Comparison of ENCODE assay signal across 10 cellular contexts in genomic region chr19:53463263-53463662, GRCh38. TPM values are rescaled to one million over a fixed set of nuclear protein-coding genes. Genes with fewer than 3 reads are reported as not detected.
DNase-seq lines count a peak whose midpoint lies in the region; ATAC-seq and TF ChIP-seq lines count a peak whose summit lies in the region.
"Had no signal": no experiment of that assay in that cellular context is flagged by ENCODE, and none has a peak within 500 bp of the region (broad histone marks: within the 10 kb centered on the region; RNA-seq: fewer than 3 reads in every experiment).

No MANE protein-coding gene starts in this region.

- no peak for DNase-seq in CD14-positive monocyte (ENCODE audit: low spot score)
- DNase-seq in NCI-H69 (lab: John Stamatoyannopoulos, UW): peak; percentile 19
- peak; percentile 39 for DNase-seq in neuronal stem cell (ENCODE audit: low spot score)
- no peak for DNase-seq in NK-92 (lab: John Stamatoyannopoulos, UW; ENCODE audit: unreplicated experiment)
- no peak for DNase-seq in activated effector memory CD4-positive, alpha-beta T cell treated with anti-CD3 and anti-CD28 coated beads, Interleukin-2, amount 50 U/mL, for 16 hours
- DNase-seq in SHP77 (lab: John Stamatoyannopoulos, UW): no peak

- no peak overlapping the region for H3K4me2 ChIP-seq in neuronal stem cell (ENCODE audit: insufficient read depth, low read length, poor library complexity, severe bottlenecking)
- H3K4me2 ChIP-seq: KMS-11 had no signal

- no peak overlapping the region for H3K14ac ChIP-seq in neuronal stem cell (ENCODE audit: low read length)

- TF ChIP-seq EP300 in gastroesophageal sphincter (IDR thresholded peaks at IDR 0.05): no peak

- H3K27ac ChIP-seq in gastroesophageal sphincter (peak overlapping the region in 2 of 4 donors; percentile 40 to 61), neuronal stem cell (replicated peaks; ENCODE audit: low read length) (peak overlapping the region; percentile 53)
- H3K27ac ChIP-seq: KMS-11 had no signal

- no peak overlapping the region for H3K4ac ChIP-seq in neuronal stem cell (ENCODE audit: low read length)

- no peak overlapping the region for H2BK5ac ChIP-seq in neuronal stem cell (ENCODE audit: low read length)

- H3K27me3 ChIP-seq in gastroesophageal sphincter (peaks cover 31% of the 10 kb centered on the region), neuronal stem cell (ENCODE audit: control insufficient read depth in 3 of 3, insufficient read depth in 3 of 3, low read depth in 1 of 3, low read length in 3 of 3) (no peaks in the 10 kb centered on the region)

- H3K27ac Mint-ChIP-seq in CD14-positive monocyte: no peak overlapping the region

- H3K4me1 ChIP-seq in gastroesophageal sphincter (peaks cover 0 to 12% (median 0%) of the 10 kb centered on the region in 3 donors), neuronal stem cell (ENCODE audit: control insufficient read depth in 2 of 2, insufficient read depth in 1 of 2, low read depth in 1 of 2, low read length in 2 of 2) (no peaks in the 10 kb centered on the region)
- H3K4me1 ChIP-seq: HAP-1 had no signal

- no peak overlapping the region for H3K18ac ChIP-seq in neuronal stem cell (ENCODE audit: low read length)

- H2BK120ac ChIP-seq in neuronal stem cell (ENCODE audit: low read depth, low read length): no peak overlapping the region

- H3K36me3 Mint-ChIP-seq in CD14-positive monocyte: peaks cover 0 to 8% of the 10 kb centered on the region in 2 donors

- ATAC-seq in gastroesophageal sphincter: peak; percentile 50
- no peak for ATAC-seq in GM21528 (IDR thresholded peaks at IDR 0.05; ENCODE audit: low FRiP score, unreplicated experiment)

- 0 to 11% methylated on average over 2 to 5 of the region's 19 CpGs for WGBS in gastroesophageal sphincter (ENCODE audit: low coverage in 1 of 2), 2 donors
- no CpG with 5 or more reads among the region's 19 CpGs for WGBS in neuronal stem cell (ENCODE audit: extremely low coverage in 2 of 2, insufficient read length in 2 of 2, insufficient replicate concordance in 1 of 2), 2 donors

- H3K27me3 Mint-ChIP-seq in CD14-positive monocyte (ENCODE audit: low read depth in 3 of 3): peaks cover 17 to 32% (median 26%) of the 10 kb centered on the region in 3 donors

- H3K36me3 ChIP-seq in gastroesophageal sphincter (no peaks in the 10 kb centered on the region), neuronal stem cell (replicated peaks in 1 of 2; ENCODE audit: control insufficient read depth in 2 of 2, insufficient read depth in 2 of 2, low read length in 2 of 2) (no peaks in the 10 kb centered on the region)
- H3K36me3 ChIP-seq: HAP-1 had no signal

- no peak overlapping the region for H2BK12ac ChIP-seq in neuronal stem cell (ENCODE audit: low read length)

- no peak overlapping the region for H2AK5ac ChIP-seq in neuronal stem cell (ENCODE audit: low read depth, low read length)

- intact Hi-C loops in CD14-positive monocyte (cut with micrococcal nuclease): loop anchor here (10.0 kb wide), 1 partner anchor 1168 kb away; the partner anchor contains the start of gene ZNF480 (in 2 of the 2)

- H2AFZ ChIP-seq in neuronal stem cell (ENCODE audit: low read length): peak overlapping the region; percentile 59

- TF ChIP-seq POLR2A in gastroesophageal sphincter (IDR thresholded peaks at IDR 0.05): no peak

- no peak overlapping the region for H4K91ac ChIP-seq in neuronal stem cell (ENCODE audit: low read depth, low read length, poor library complexity)

- H3K4me3 Mint-ChIP-seq in CD14-positive monocyte: peak overlapping the region; percentile 31 to 48

- peaks cover 11% of the 10 kb centered on the region for H3K4me1 Mint-ChIP-seq in CD14-positive monocyte

- H3K9me3 Mint-ChIP-seq in CD14-positive monocyte: peaks cover 40 to 84% (median 75%) of the 10 kb centered on the region in 7 donors

- H3K9me3 ChIP-seq in gastroesophageal sphincter: peaks cover 0 to 7% (median 0%) of the 10 kb centered on the region in 3 donors
- H3K9me3 ChIP-seq in neuronal stem cell (replicated peaks in 1 of 2; ENCODE audit: control insufficient read depth in 2 of 2, insufficient read depth in 1 of 2, low read depth in 1 of 2, low read length in 2 of 2): peaks cover 4 to 13% of the 10 kb centered on the region in 2 donors

- TF ChIP-seq CTCF in CD14-positive monocyte (IDR thresholded peaks at IDR 0.05) (no peak), gastroesophageal sphincter (IDR thresholded peaks at IDR 0.05) (no peak)

- H3K4me3 ChIP-seq in gastroesophageal sphincter (no peak overlapping the region), neuronal stem cell (ENCODE audit: low read length in 2 of 2) (no peak overlapping the region)
- H3K4me3 ChIP-seq: HAP-1 had no signal

- no peak overlapping the region for H4K8ac ChIP-seq in neuronal stem cell (ENCODE audit: low read depth, low read length)

- H3K9ac ChIP-seq in neuronal stem cell (ENCODE audit: low read depth, low read length, poor library complexity): no peak overlapping the region
- H3K9ac ChIP-seq: KMS-11 had no signal

- no peak overlapping the region for H2BK15ac ChIP-seq in neuronal stem cell (ENCODE audit: low read length)

- H3K79me1 ChIP-seq in neuronal stem cell (ENCODE audit: low read depth, low read length): no peaks in the 10 kb centered on the region

- no peak overlapping the region for H3K23ac ChIP-seq in neuronal stem cell (ENCODE audit: low read depth, low read length, poor library complexity)

RNA-seq across cellular contexts. Expression of gene ZNF813, which starts 4.3 kb away (rescaled TPM):
- 1 to 10 TPM in 1 of 2 donors, under 1 TPM in 1; 0.61 to 1.9 TPM for polyA plus RNA-seq in CD14-positive monocyte
- 1 to 10 TPM; 2.4 to 3.4 (median 2.7) TPM for total RNA-seq in gastroesophageal sphincter
- polyA plus RNA-seq in neuronal stem cell (2013, experiment 1 of 2): 7.3 TPM
- 8.5 TPM for polyA plus RNA-seq in neuronal stem cell (2013, experiment 2 of 2)

RNA-seq across cellular contexts. Expression of gene ZNF761, which starts 31.5 kb away (rescaled TPM):
- 1 to 10 TPM; 3.4 to 5.6 TPM for polyA plus RNA-seq in CD14-positive monocyte
- total RNA-seq in gastroesophageal sphincter: 10 to 100 TPM in 2 of 4 donors, 1 to 10 TPM in 2; 7.5 to 12.8 (median 10.2) TPM
- 9.8 TPM for polyA plus RNA-seq in neuronal stem cell (2013, experiment 1 of 2)
- 10.0 TPM for polyA plus RNA-seq in neuronal stem cell (2013, experiment 2 of 2)

Comparison
In these comparisons a context has a peak if more than half of its experiments do, and no peak if none do; other contexts are left out.
1. DNase-seq: peak in NCI-H69 (single experiment) and neuronal stem cell (single experiment); none in CD14-positive monocyte (single experiment), NK-92 (single experiment), activated effector memory CD4-positive, alpha-beta T cell treated with anti-CD3 and anti-CD28 coated beads, Interleukin-2, amount 50 U/mL, for 16 hours (single experiment) and SHP77 (0 of 2).